Comparison of ENCODE assay signal across 2 cellular contexts in genomic region chr19:16594131-16594586, GRCh38.
TF ChIP-seq lines count a peak whose summit lies in the region.

No MANE protein-coding gene starts in this region.

TF ChIP-seq in SK-N-SH, 30 proteins besides CTCF, POLR2A, EP300 and RAD21:
- TF ChIP-seq FOSL2 (IDR thresholded peaks at IDR 0.05; ENCODE audit: borderline replicate concordance, low read depth) (no peak), POLR2AphosphoS5 (IDR thresholded peaks at IDR 0.05; ENCODE audit: low read depth, low read length) (no peak), SMC3 (IDR thresholded peaks at IDR 0.05; ENCODE audit: low read depth, low read length) (no peak), EZH2phosphoT487 (IDR thresholded peaks at IDR 0.05; ENCODE audit: borderline replicate concordance, low read depth) (no peak), MEF2A (IDR thresholded peaks at IDR 0.05; ENCODE audit: borderline replicate concordance, low read depth) (no peak), NRF1 (IDR thresholded peaks at IDR 0.05; ENCODE audit: low read depth, low read length) (no peak), RCOR1 (IDR thresholded peaks at IDR 0.05; ENCODE audit: low read length) (no peak), RFX5 (IDR thresholded peaks at IDR 0.05; ENCODE audit: low read length) (no peak), TEAD4 (IDR thresholded peaks at IDR 0.05; ENCODE audit: borderline replicate concordance, insufficient read depth) (no peak), TAF1 (IDR thresholded peaks at IDR 0.05; ENCODE audit: borderline replicate concordance, low read depth, low read length) (no peak), USF2 (IDR thresholded peaks at IDR 0.05; ENCODE audit: borderline replicate concordance, low read depth, low read length) (no peak), ELF1 (IDR thresholded peaks at IDR 0.05) (no peak), USF1 (IDR thresholded peaks at IDR 0.05; ENCODE audit: borderline replicate concordance, low read depth) (no peak), JUND (IDR thresholded peaks at IDR 0.05) (no peak)
- TF ChIP-seq, protein P1, sequence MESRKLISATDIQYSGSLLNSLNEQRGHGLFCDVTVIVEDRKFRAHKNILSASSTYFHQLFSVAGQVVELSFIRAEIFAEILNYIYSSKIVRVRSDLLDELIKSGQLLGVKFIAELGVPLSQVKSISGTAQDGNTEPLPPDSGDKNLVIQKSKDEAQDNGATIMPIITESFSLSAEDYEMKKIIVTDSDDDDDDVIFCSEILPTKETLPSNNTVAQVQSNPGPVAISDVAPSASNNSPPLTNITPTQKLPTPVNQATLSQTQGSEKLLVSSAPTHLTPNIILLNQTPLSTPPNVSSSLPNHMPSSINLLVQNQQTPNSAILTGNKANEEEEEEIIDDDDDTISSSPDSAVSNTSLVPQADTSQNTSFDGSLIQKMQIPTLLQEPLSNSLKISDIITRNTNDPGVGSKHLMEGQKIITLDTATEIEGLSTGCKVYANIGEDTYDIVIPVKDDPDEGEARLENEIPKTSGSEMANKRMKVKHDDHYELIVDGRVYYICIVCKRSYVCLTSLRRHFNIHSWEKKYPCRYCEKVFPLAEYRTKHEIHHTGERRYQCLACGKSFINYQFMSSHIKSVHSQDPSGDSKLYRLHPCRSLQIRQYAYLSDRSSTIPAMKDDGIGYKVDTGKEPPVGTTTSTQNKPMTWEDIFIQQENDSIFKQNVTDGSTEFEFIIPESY (IDR thresholded peaks at IDR 0.05; ENCODE audit: borderline replicate concordance, low read depth) = no peak
- TF ChIP-seq, protein P2, sequence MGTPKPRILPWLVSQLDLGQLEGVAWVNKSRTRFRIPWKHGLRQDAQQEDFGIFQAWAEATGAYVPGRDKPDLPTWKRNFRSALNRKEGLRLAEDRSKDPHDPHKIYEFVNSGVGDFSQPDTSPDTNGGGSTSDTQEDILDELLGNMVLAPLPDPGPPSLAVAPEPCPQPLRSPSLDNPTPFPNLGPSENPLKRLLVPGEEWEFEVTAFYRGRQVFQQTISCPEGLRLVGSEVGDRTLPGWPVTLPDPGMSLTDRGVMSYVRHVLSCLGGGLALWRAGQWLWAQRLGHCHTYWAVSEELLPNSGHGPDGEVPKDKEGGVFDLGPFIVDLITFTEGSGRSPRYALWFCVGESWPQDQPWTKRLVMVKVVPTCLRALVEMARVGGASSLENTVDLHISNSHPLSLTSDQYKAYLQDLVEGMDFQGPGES (IDR thresholded peaks at IDR 0.05; ENCODE audit: low read depth, low read length) = no peak
- TF ChIP-seq, protein P3, sequence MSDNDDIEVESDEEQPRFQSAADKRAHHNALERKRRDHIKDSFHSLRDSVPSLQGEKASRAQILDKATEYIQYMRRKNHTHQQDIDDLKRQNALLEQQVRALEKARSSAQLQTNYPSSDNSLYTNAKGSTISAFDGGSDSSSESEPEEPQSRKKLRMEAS (IDR thresholded peaks at IDR 0.05; ENCODE audit: low read depth) = no peak

TF ChIP-seq in GM23338, 12 proteins besides CTCF, POLR2A, EP300 and RAD21:
- TF ChIP-seq STAT1 (IDR thresholded peaks at IDR 0.05; ENCODE audit: unreplicated experiment) (no peak), CREB1 (CRISPR knock-in tag; IDR thresholded peaks at IDR 0.05; ENCODE audit: low read depth) (no peak)
TF ChIP-seq in GM23338: peak in this region for 0.
